Comparison of ENCODE assay signal across 24 cellular contexts in genomic region chr20:57056651-57057050, GRCh38.
"Had no signal": no experiment of that assay in that cellular context is flagged by ENCODE, and none has a peak within 500 bp of the region (broad histone marks: within the 10 kb centered on the region; RNA-seq: fewer than 3 reads in every experiment).

No MANE protein-coding gene starts in this region.

- H3K4me1 Mint-ChIP-seq: nephron; stimulated activated naive B cell treated with anti-CD40 and anti-IgM and Interleukin-4, amounts not matched to agents 10 μg/mL and 1 μg/mL and 100 μg/mL, for 72 hours had no signal

- H3K36me3 Mint-ChIP-seq: activated naive CD8-positive, alpha-beta T cell treated with anti-CD3 and anti-CD28 coated beads, Interleukin-2, amount 10 ng/mL, durations not matched to agents 7 days and 5 days; stimulated activated naive B cell treated with anti-CD40 and anti-IgM and Interleukin-4, amounts not matched to agents 10 μg/mL and 1 μg/mL and 100 μg/mL, for 72 hours had no signal

- H3K4me1 ChIP-seq: left ventricle myocardium inferior, pancreas, psoas muscle, right atrium auricular region, transverse colon had no signal

- ATAC-seq: activated CD4-positive, CD25-positive, alpha-beta regulatory T cell treated with anti-CD3 and anti-CD28 coated beads, Interleukin-2, amount 50 U/mL, for 24 hours; activated T-cell treated with anti-CD3 and anti-CD28 coated beads, Interleukin-2, amount 50 U/mL, for 72 hours; pancreas; psoas muscle; stimulated activated naive B cell treated with anti-CD40 and anti-IgM and Interleukin-4, amounts not matched to agents 10 μg/mL and 1 μg/mL and 100 μg/mL, for 72 hours had no signal

- H3K27ac Mint-ChIP-seq: activated CD4-positive, alpha-beta memory T cell treated with anti-CD3 and anti-CD28 coated beads, Interleukin-2, amount 10 ng/mL, durations not matched to agents 7 days and 5 days; activated CD4-positive, alpha-beta T cell treated with anti-CD3 and anti-CD28 coated beads, Interleukin-2, amount 10 ng/mL, durations not matched to agents 24 days and 14 days; activated naive CD4-positive, alpha-beta T cell treated with anti-CD3 and anti-CD28 coated beads for 36 hours; activated naive CD8-positive, alpha-beta T cell treated with anti-CD3 and anti-CD28 coated beads, Interleukin-2, amount 10 ng/mL, durations not matched to agents 7 days and 5 days; activated T-cell treated with anti-CD3 and anti-CD28 coated beads, Interleukin-2, amount 50 U/mL, for 72 hours; nephron; stimulated activated naive B cell treated with anti-CD40 and anti-IgM and Interleukin-4, amounts not matched to agents 10 μg/mL and 1 μg/mL and 100 μg/mL, for 72 hours had no signal

- H3K9me3 ChIP-seq: neutrophil, pancreas, psoas muscle, right atrium auricular region, vagina had no signal

- H3K36me3 ChIP-seq: left ventricle myocardium inferior, neutrophil, pancreas, right atrium auricular region, transverse colon, vagina had no signal

- H3K4me3 ChIP-seq: left ventricle myocardium inferior, pancreas, psoas muscle, right atrium auricular region, transverse colon, vagina had no signal

- H3K4me3 Mint-ChIP-seq: activated CD4-positive, alpha-beta memory T cell treated with anti-CD3 and anti-CD28 coated beads, Interleukin-2, amount 10 ng/mL, durations not matched to agents 7 days and 5 days; activated CD4-positive, alpha-beta T cell treated with anti-CD3 and anti-CD28 coated beads, Interleukin-2, amount 10 ng/mL, durations not matched to agents 24 days and 14 days; activated naive CD4-positive, alpha-beta T cell treated with anti-CD3 and anti-CD28 coated beads for 36 hours; activated naive CD8-positive, alpha-beta T cell treated with anti-CD3 and anti-CD28 coated beads, Interleukin-2, amount 10 ng/mL, durations not matched to agents 7 days and 5 days; activated T-cell treated with anti-CD3 and anti-CD28 coated beads, Interleukin-2, amount 50 U/mL, for 72 hours; nephron; stimulated activated naive B cell treated with anti-CD40 and anti-IgM and Interleukin-4, amounts not matched to agents 10 μg/mL and 1 μg/mL and 100 μg/mL, for 72 hours had no signal

- DNase-seq: activated CD4-positive, alpha-beta memory T cell treated with anti-CD3 and anti-CD28 coated beads, Interleukin-2, amount 10 ng/mL, durations not matched to agents 7 days and 5 days; activated CD4-positive, alpha-beta T cell treated with anti-CD3 and anti-CD28 coated beads, Interleukin-2, amount 10 ng/mL, durations not matched to agents 24 days and 14 days; activated effector memory CD4-positive, alpha-beta T cell treated with Interleukin-2 at 50 U/mL for 16 hours; activated naive CD4-positive, alpha-beta T cell treated with anti-CD3 and anti-CD28 coated beads for 36 hours; activated naive CD8-positive, alpha-beta T cell treated with anti-CD3 and anti-CD28 coated beads, Interleukin-2, amount 10 ng/mL, durations not matched to agents 7 days and 5 days; activated T-cell treated with anti-CD3 and anti-CD28 coated beads, Interleukin-2, amount 50 U/mL, for 72 hours; amniotic stem cell; cerebellar nuclear complex; cortex of kidney; kidney glomerular epithelial cell; left ventricle myocardium inferior; pancreas; psoas muscle; stimulated activated CD4-positive, alpha-beta T cell treated with anti-CD3 and anti-CD28 coated beads, Interleukin-1b, Interleukin-23, amount 100 ng/mL, for 48 hours; stimulated activated CD8-positive, alpha-beta memory T cell treated with anti-CD3 and anti-CD28 coated beads, Interleukin-4, amount 100 ng/mL, for 48 hours; stimulated activated naive B cell treated with anti-CD40 and anti-IgM and Interleukin-4, amounts not matched to agents 10 μg/mL and 1 μg/mL and 100 μg/mL, for 72 hours; transverse colon had no signal

- H3K9me3 Mint-ChIP-seq: activated CD4-positive, alpha-beta memory T cell treated with anti-CD3 and anti-CD28 coated beads, Interleukin-2, amount 10 ng/mL, durations not matched to agents 7 days and 5 days; activated CD4-positive, alpha-beta T cell treated with anti-CD3 and anti-CD28 coated beads, Interleukin-2, amount 10 ng/mL, durations not matched to agents 24 days and 14 days; activated naive CD4-positive, alpha-beta T cell treated with anti-CD3 and anti-CD28 coated beads for 36 hours; activated T-cell treated with anti-CD3 and anti-CD28 coated beads, Interleukin-2, amount 50 U/mL, for 72 hours; nephron had no signal

- H3K27ac ChIP-seq: epithelial cell of prostate, left ventricle myocardium inferior, neutrophil, pancreas, psoas muscle, right atrium auricular region, transverse colon, vagina, VCaP had no signal

- H3K27me3 ChIP-seq: right atrium auricular region, vagina had no signal
